ENCODE assay signal across 1 cellular context in genomic region chr3:42072930-42073329, GRCh38.
TF ChIP-seq lines count a peak whose summit lies in the region.

No MANE protein-coding gene starts in this region.

TF ChIP-seq in GM12878, 131 proteins besides CTCF, POLR2A, EP300 and RAD21 (continued from another document):
- TF ChIP-seq BHLHE40 (IDR thresholded peaks at IDR 0.05; ENCODE audit: borderline replicate concordance in 1 of 2, low read depth in 2 of 2, low read length in 1 of 2) = peak; percentile 55 to 63; a peak in 3 of 4 replicates
